In the genomic region with DNA sequence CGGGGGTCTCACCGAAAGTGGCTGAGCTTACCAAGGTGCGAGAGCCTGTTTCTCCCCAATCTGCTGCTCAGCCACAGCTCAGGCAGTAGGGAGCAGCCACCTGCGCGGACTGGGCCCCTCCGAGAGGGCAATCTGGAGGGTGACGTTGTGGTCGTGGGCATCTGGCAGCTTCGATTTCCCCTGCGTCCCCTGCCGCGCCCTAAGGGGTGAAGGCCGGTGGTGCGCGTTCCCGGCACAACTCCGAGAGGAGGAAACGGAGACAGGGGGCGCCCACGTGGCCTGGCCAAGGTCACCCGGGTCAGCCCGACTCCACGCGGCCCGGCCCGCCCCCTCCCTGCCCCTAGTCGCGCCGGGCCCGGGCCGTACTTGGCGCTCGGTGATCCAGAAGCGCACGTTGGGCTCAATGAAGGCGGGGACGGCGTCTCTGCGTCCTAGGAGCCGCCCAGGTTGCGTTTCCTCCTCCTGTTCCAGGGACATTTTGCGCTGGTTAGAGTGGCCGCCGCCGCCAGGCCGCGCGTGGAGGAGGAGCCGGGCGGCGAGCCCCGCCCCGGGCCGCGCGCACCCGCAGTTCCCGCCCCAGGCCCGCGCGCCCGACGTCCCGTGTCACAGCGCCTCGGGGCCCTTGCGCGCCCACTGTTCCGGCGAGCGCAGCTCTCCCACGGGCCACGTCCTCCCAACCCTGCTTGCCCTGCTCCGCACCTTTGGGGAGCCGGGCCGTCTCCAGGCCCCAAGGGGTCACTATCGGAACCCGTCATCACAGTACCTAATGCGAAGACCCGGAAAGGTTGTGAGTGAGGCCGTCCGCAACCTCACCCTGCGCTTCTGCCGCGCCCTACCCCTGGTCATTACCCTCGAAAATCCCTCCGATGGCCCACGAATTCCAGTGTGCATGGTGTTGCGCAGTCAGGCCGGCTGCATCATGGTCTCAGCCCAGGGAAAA, we compare ENCODE assay signal across 1 cellular context.
A peak's percentile ranks its signal among the peaks of the same experiment; 100 is the strongest.
TF ChIP-seq lines count a peak whose summit lies in the region.

A gene with protein sequence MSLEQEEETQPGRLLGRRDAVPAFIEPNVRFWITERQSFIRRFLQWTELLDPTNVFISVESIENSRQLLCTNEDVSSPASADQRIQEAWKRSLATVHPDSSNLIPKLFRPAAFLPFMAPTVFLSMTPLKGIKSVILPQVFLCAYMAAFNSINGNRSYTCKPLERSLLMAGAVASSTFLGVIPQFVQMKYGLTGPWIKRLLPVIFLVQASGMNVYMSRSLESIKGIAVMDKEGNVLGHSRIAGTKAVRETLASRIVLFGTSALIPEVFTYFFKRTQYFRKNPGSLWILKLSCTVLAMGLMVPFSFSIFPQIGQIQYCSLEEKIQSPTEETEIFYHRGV (minus strand): TSS at position 544 of the 940 bp plus-strand sequence. CDS start 67 bp downstream, at position 477.

TF ChIP-seq in HepG2, 621 proteins besides CTCF, POLR2A, EP300 and RAD21 (continued from another document and continues in another):
- peak; percentile 57; the same call in 1 of the 2 replicates for TF ChIP-seq ZNF768 (CRISPR knock-in tag; IDR thresholded peaks at IDR 0.05)
- TF ChIP-seq SOX6 (IDR thresholded peaks at IDR 0.05) = no peak
- peak; percentile 72 for TF ChIP-seq SOX6 (CRISPR knock-in tag; IDR thresholded peaks at IDR 0.05)
- TF ChIP-seq, protein P1, sequence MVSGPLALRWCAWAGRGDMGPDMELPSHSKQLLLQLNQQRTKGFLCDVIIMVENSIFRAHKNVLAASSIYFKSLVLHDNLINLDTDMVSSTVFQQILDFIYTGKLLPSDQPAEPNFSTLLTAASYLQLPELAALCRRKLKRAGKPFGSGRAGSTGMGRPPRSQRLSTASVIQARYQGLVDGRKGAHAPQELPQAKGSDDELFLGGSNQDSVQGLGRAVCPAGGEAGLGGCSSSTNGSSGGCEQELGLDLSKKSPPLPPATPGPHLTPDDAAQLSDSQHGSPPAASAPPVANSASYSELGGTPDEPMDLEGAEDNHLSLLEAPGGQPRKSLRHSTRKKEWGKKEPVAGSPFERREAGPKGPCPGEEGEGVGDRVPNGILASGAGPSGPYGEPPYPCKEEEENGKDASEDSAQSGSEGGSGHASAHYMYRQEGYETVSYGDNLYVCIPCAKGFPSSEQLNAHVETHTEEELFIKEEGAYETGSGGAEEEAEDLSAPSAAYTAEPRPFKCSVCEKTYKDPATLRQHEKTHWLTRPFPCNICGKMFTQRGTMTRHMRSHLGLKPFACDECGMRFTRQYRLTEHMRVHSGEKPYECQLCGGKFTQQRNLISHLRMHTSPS (CRISPR knock-in tag; IDR thresholded peaks at IDR 0.05; ENCODE audit: low read depth) = no peak
- 0 out of 2 replicates have a peak, but pooled peaks have one; percentile 45 for TF ChIP-seq MEIS1 (CRISPR knock-in tag; IDR thresholded peaks at IDR 0.05; ENCODE audit: borderline replicate concordance)
- TF ChIP-seq, protein P2, sequence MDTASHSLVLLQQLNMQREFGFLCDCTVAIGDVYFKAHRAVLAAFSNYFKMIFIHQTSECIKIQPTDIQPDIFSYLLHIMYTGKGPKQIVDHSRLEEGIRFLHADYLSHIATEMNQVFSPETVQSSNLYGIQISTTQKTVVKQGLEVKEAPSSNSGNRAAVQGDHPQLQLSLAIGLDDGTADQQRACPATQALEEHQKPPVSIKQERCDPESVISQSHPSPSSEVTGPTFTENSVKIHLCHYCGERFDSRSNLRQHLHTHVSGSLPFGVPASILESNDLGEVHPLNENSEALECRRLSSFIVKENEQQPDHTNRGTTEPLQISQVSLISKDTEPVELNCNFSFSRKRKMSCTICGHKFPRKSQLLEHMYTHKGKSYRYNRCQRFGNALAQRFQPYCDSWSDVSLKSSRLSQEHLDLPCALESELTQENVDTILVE (CRISPR knock-in tag; IDR thresholded peaks at IDR 0.05) = no peak
- TF ChIP-seq MYC (CRISPR knock-in tag; IDR thresholded peaks at IDR 0.05; ENCODE audit: borderline replicate concordance) = peak; percentile 100
- TF ChIP-seq SNAPC2 (CRISPR knock-in tag; IDR thresholded peaks at IDR 0.05) = 0 out of 2 replicates have a peak, but pooled peaks have one; percentile 26
- TF ChIP-seq NAIF1 (CRISPR knock-in tag; IDR thresholded peaks at IDR 0.05; ENCODE audit: borderline replicate concordance) = peak; percentile 32; the same call in 1 of the 2 replicates
- TF ChIP-seq ZSCAN20 (CRISPR knock-in tag; IDR thresholded peaks at IDR 0.05; ENCODE audit: borderline replicate concordance) = no peak; the same call in 1 of the 2 replicates
- TF ChIP-seq ZNF629 (CRISPR knock-in tag; conservative IDR thresholded peaks at IDR 0.05) = no peak; the same call in 1 of the 2 replicates
- no peak for TF ChIP-seq MAF1 (CRISPR knock-in tag; IDR thresholded peaks at IDR 0.05; ENCODE audit: borderline replicate concordance)
- TF ChIP-seq, protein P3, sequence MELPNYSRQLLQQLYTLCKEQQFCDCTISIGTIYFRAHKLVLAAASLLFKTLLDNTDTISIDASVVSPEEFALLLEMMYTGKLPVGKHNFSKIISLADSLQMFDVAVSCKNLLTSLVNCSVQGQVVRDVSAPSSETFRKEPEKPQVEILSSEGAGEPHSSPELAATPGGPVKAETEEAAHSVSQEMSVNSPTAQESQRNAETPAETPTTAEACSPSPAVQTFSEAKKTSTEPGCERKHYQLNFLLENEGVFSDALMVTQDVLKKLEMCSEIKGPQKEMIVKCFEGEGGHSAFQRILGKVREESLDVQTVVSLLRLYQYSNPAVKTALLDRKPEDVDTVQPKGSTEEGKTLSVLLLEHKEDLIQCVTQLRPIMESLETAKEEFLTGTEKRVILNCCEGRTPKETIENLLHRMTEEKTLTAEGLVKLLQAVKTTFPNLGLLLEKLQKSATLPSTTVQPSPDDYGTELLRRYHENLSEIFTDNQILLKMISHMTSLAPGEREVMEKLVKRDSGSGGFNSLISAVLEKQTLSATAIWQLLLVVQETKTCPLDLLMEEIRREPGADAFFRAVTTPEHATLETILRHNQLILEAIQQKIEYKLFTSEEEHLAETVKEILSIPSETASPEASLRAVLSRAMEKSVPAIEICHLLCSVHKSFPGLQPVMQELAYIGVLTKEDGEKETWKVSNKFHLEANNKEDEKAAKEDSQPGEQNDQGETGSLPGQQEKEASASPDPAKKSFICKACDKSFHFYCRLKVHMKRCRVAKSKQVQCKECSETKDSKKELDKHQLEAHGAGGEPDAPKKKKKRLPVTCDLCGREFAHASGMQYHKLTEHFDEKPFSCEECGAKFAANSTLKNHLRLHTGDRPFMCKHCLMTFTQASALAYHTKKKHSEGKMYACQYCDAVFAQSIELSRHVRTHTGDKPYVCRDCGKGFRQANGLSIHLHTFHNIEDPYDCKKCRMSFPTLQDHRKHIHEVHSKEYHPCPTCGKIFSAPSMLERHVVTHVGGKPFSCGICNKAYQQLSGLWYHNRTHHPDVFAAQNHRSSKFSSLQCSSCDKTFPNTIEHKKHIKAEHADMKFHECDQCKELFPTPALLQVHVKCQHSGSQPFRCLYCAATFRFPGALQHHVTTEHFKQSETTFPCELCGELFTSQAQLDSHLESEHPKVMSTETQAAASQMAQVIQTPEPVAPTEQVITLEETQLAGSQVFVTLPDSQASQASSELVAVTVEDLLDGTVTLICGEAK (IDR thresholded peaks at IDR 0.05) = no peak
- TF ChIP-seq, protein P3 (CRISPR knock-in tag; IDR thresholded peaks at IDR 0.05) = peak; percentile 80
- TF ChIP-seq, protein P4, sequence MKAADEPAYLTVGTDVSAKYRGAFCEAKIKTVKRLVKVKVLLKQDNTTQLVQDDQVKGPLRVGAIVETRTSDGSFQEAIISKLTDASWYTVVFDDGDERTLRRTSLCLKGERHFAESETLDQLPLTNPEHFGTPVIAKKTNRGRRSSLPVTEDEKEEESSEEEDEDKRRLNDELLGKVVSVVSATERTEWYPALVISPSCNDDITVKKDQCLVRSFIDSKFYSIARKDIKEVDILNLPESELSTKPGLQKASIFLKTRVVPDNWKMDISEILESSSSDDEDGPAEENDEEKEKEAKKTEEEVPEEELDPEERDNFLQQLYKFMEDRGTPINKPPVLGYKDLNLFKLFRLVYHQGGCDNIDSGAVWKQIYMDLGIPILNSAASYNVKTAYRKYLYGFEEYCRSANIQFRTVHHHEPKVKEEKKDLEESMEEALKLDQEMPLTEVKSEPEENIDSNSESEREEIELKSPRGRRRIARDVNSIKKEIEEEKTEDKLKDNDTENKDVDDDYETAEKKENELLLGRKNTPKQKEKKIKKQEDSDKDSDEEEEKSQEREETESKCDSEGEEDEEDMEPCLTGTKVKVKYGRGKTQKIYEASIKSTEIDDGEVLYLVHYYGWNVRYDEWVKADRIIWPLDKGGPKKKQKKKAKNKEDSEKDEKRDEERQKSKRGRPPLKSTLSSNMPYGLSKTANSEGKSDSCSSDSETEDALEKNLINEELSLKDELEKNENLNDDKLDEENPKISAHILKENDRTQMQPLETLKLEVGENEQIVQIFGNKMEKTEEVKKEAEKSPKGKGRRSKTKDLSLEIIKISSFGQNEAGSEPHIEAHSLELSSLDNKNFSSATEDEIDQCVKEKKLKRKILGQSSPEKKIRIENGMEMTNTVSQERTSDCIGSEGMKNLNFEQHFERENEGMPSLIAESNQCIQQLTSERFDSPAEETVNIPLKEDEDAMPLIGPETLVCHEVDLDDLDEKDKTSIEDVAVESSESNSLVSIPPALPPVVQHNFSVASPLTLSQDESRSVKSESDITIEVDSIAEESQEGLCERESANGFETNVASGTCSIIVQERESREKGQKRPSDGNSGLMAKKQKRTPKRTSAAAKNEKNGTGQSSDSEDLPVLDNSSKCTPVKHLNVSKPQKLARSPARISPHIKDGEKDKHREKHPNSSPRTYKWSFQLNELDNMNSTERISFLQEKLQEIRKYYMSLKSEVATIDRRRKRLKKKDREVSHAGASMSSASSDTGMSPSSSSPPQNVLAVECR (CRISPR knock-in tag; IDR thresholded peaks at IDR 0.05; ENCODE audit: borderline replicate concordance) = peak; percentile 89
- no peak for TF ChIP-seq KDM6A (CRISPR knock-in tag; IDR thresholded peaks at IDR 0.05; ENCODE audit: low read depth)
- TF ChIP-seq ZNF44 (CRISPR knock-in tag; IDR thresholded peaks at IDR 0.05) = peak; percentile 51; the same call in 1 of the 2 replicates
- TF ChIP-seq RFXAP (CRISPR knock-in tag; IDR thresholded peaks at IDR 0.05; ENCODE audit: borderline replicate concordance) = peak; percentile 49; the same call in 1 of the 2 replicates
- TF ChIP-seq, protein P5, sequence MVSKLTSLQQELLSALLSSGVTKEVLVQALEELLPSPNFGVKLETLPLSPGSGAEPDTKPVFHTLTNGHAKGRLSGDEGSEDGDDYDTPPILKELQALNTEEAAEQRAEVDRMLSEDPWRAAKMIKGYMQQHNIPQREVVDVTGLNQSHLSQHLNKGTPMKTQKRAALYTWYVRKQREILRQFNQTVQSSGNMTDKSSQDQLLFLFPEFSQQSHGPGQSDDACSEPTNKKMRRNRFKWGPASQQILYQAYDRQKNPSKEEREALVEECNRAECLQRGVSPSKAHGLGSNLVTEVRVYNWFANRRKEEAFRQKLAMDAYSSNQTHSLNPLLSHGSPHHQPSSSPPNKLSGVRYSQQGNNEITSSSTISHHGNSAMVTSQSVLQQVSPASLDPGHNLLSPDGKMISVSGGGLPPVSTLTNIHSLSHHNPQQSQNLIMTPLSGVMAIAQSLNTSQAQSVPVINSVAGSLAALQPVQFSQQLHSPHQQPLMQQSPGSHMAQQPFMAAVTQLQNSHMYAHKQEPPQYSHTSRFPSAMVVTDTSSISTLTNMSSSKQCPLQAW (CRISPR knock-in tag; IDR thresholded peaks at IDR 0.05) = 0 out of 2 replicates have a peak, but pooled peaks have one; percentile 24
- TF ChIP-seq ELF3 (CRISPR knock-in tag; IDR thresholded peaks at IDR 0.05) = peak; percentile 78; the same call in 1 of the 2 replicates
- TF ChIP-seq, protein P6, sequence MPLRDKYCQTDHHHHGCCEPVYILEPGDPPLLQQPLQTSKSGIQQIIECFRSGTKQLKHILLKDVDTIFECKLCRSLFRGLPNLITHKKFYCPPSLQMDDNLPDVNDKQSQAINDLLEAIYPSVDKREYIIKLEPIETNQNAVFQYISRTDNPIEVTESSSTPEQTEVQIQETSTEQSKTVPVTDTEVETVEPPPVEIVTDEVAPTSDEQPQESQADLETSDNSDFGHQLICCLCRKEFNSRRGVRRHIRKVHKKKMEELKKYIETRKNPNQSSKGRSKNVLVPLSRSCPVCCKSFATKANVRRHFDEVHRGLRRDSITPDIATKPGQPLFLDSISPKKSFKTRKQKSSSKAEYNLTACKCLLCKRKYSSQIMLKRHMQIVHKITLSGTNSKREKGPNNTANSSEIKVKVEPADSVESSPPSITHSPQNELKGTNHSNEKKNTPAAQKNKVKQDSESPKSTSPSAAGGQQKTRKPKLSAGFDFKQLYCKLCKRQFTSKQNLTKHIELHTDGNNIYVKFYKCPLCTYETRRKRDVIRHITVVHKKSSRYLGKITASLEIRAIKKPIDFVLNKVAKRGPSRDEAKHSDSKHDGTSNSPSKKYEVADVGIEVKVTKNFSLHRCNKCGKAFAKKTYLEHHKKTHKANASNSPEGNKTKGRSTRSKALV (CRISPR knock-in tag; IDR thresholded peaks at IDR 0.05) = peak; percentile 54; the same call in 1 of the 2 replicates
- TF ChIP-seq HMGA1 (CRISPR knock-in tag; conservative IDR thresholded peaks at IDR 0.05) = no peak
- 0 out of 2 replicates have a peak, but pooled peaks have one; percentile 10 for TF ChIP-seq ZNF468 (CRISPR knock-in tag; IDR thresholded peaks at IDR 0.05)
- TF ChIP-seq, protein P7, sequence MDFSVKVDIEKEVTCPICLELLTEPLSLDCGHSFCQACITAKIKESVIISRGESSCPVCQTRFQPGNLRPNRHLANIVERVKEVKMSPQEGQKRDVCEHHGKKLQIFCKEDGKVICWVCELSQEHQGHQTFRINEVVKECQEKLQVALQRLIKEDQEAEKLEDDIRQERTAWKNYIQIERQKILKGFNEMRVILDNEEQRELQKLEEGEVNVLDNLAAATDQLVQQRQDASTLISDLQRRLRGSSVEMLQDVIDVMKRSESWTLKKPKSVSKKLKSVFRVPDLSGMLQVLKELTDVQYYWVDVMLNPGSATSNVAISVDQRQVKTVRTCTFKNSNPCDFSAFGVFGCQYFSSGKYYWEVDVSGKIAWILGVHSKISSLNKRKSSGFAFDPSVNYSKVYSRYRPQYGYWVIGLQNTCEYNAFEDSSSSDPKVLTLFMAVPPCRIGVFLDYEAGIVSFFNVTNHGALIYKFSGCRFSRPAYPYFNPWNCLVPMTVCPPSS (IDR thresholded peaks at IDR 0.05) = no peak
